Comparison of ENCODE assay signal across 8 cellular contexts in genomic region chr11:108734956-108735559, GRCh38.
DNase-seq lines count a peak whose midpoint lies in the region; ATAC-seq, FAIRE-seq and TF ChIP-seq lines count a peak whose summit lies in the region.

No MANE protein-coding gene starts in this region.

- CTCF ChIA-PET in HCT116 (lab: Charles Lee) (interaction anchor here (0.6 to 2.0 kb wide), 14 partner anchors 8 to 1204 kb away, joined by 3 to 12 read pairs (median 4); no protein-coding TSS in a partner anchor), HepG2 (lab: Yijun Ruan, JAX; ENCODE audit: low intra/inter-chr PET ratio, low total read pairs) (interaction anchor here (1.4 kb wide), 1 partner anchor 37 kb away, joined by 5 read pairs; no protein-coding TSS in a partner anchor)

- H3K9ac ChIP-seq in HCT116 (ENCODE audit: low read length) (no peak overlapping the region), HepG2 (ENCODE audit: insufficient read depth, low read depth, low read length) (no peak overlapping the region)

- H3K4me3 ChIP-seq in HCT116 (replicated peaks in 1 of 2; ENCODE audit: low read depth in 1 of 2, low read length in 2 of 2) (no peak overlapping the region), WI38 (ENCODE audit: low read depth, low read length) (no peak overlapping the region), HepG2 (replicated peaks in 1 of 3; ENCODE audit: insufficient read depth in 1 of 3, low read depth in 2 of 3, low read length in 3 of 3) (no peak overlapping the region)

- TF ChIP-seq RAD21 in HCT116 (IDR thresholded peaks at IDR 0.05; ENCODE audit: low read depth) (peak; percentile 21; the same call in 1 of the 2 replicates), HepG2 (CRISPR knock-in tag; IDR thresholded peaks at IDR 0.05) (no peak)

- no peak overlapping the region for H2AFZ ChIP-seq in HCT116 (ENCODE audit: low read depth, low read length, poor library complexity, severe bottlenecking)
- H2AFZ ChIP-seq in HepG2 (ENCODE audit: low read length) = no peak overlapping the region

- DNase-seq in CMK (ENCODE audit: low read depth) = peak; percentile 21
- DNase-seq in HCT116 (ENCODE audit: low read depth, low spot score) = peak; percentile 8
- peak; percentile 21 for DNase-seq in HepG2 (ENCODE audit: low spot score)
- DNase-seq in stimulated activated CD8-positive, alpha-beta memory T cell treated with anti-CD3 and anti-CD28 coated beads, Interleukin-4, amount 100 ng/mL, for 48 hours = no peak
- no peak for DNase-seq in NCI-H510A (lab: John Stamatoyannopoulos, UW)

- H4K20me1 ChIP-seq in HCT116 (ENCODE audit: insufficient read depth) = peaks cover 4% of the 10 kb centered on the region; the same call in 1 of the 2 replicates
- no peaks in the 10 kb centered on the region for H4K20me1 ChIP-seq in HepG2 (ENCODE audit: insufficient read depth, low read length)

- intact Hi-C loops in HCT116 (cut with micrococcal nuclease) = no loop called here
- intact Hi-C loops in HepG2 (cut with micrococcal nuclease; ENCODE audit: unreplicated experiment) = loop anchor here (1.0 kb wide), 1 partner anchor 37 kb away; no protein-coding TSS in a partner anchor

- H3K4me1 ChIP-seq in HCT116 (ENCODE audit: control insufficient read depth in 1 of 2, insufficient read depth in 2 of 2, low read length in 2 of 2) (peaks cover 7 to 15% of the 10 kb centered on the region in 2 experiments; a peak in 3 of 4 replicates), HepG2 (ENCODE audit: insufficient read depth, low read length) (peaks cover 5% of the 10 kb centered on the region; the same call in 1 of the 2 replicates)

- H3K27me3 ChIP-seq in HCT116 (ENCODE audit: insufficient read depth, low read length) (no peaks in the 10 kb centered on the region), HepG2 (ENCODE audit: control insufficient read depth in 1 of 2, insufficient read depth in 2 of 2, low read length in 2 of 2) (no peaks in the 10 kb centered on the region)

- ATAC-seq in HCT116 (no peak; the same call in 1 of the 2 replicates), HepG2 (no peak; the same call in 2 of the 3 replicates), GM18505 (IDR thresholded peaks at IDR 0.05; ENCODE audit: unreplicated experiment) (no peak), HG03135 (IDR thresholded peaks at IDR 0.05; ENCODE audit: unreplicated experiment) (no peak)

- TF ChIP-seq EP300 in HepG2 (IDR thresholded peaks at IDR 0.05; ENCODE audit: low read depth in 2 of 2, low read length in 2 of 2) (no peak), HepG2 (CRISPR knock-in tag; IDR thresholded peaks at IDR 0.05; ENCODE audit: borderline replicate concordance) (no peak)

- in situ Hi-C loops in HepG2 (cut with HindIII; ENCODE audit: extremely low pct_ligation_motif_present, low pct_unique_long_range_greater_than_20kb) = no loop called here

- TF ChIP-seq POLR2A in HCT116 (IDR thresholded peaks at IDR 0.05; ENCODE audit: borderline replicate concordance, extremely low read depth, insufficient read depth, insufficient read length) (no peak), HepG2 (IDR thresholded peaks at IDR 0.05; ENCODE audit: insufficient read depth in 1 of 2, low read depth in 2 of 2, low read length in 2 of 2) (no peak), GM18505 (IDR thresholded peaks at IDR 0.05; ENCODE audit: borderline replicate concordance, extremely low read depth, insufficient read depth, insufficient read length) (no peak)

- RAD21 ChIA-PET in HCT116 (lab: Charles Lee; ENCODE audit: low non-redundant PET in 1 of 2, low total read pairs in 2 of 2, uncharacterized antibody in 2 of 2, unreplicated experiment in 2 of 2) = no interaction called here

- peaks cover 93% of the 10 kb centered on the region for H3K79me2 ChIP-seq in HCT116 (ENCODE audit: insufficient read depth, low read length)
- H3K79me2 ChIP-seq in HepG2 (ENCODE audit: insufficient read depth, low read length) = peaks cover 5% of the 10 kb centered on the region

- H3K36me3 ChIP-seq in HCT116 (ENCODE audit: control insufficient read depth in 1 of 2, insufficient read depth in 2 of 2, low read length in 2 of 2) (0 out of 4 replicates have a peak, but pooled peaks cover 0 to 3% of the 10 kb centered on the region in 2 experiments), HepG2 (replicated peaks in 1 of 2; ENCODE audit: control insufficient read depth in 1 of 2, insufficient read depth in 2 of 2, low read length in 2 of 2) (peaks cover 0 to 4% of the 10 kb centered on the region in 2 experiments; a peak in 2 of 5 replicates)

- H3K4me2 ChIP-seq in HCT116 (ENCODE audit: low read length) (no peak overlapping the region), HepG2 (ENCODE audit: low read depth, low read length) (no peak overlapping the region)

- no peaks in the 10 kb centered on the region for H3K9me2 ChIP-seq in HCT116 (ENCODE audit: insufficient read depth)

- H3K9me3 ChIP-seq in HCT116 (ENCODE audit: control insufficient read depth in 1 of 2, insufficient read depth in 1 of 2, low read depth in 1 of 2, low read length in 2 of 2) = no peaks in the 10 kb centered on the region
- no peaks in the 10 kb centered on the region for H3K9me3 ChIP-seq in HepG2 (ENCODE audit: low read length)

- peak; percentile 77 for FAIRE-seq in HepG2 (lab: Jason Lieb, UNC)

- TF ChIP-seq CTCF in HCT116 (IDR thresholded peaks at IDR 0.05 in 2 of 3, conservative IDR thresholded peaks at IDR 0.05 in 1 of 3; ENCODE audit: borderline replicate concordance in 1 of 3, insufficient read depth in 1 of 3, low read depth in 2 of 3, low read length in 2 of 3) (peak in 2 of 3 experiments; percentile 53 to 72; a peak in 4 of 6 replicates), WI38 (IDR thresholded peaks at IDR 0.05; ENCODE audit: low read depth, low read length) (peak; percentile 25; the same call in 1 of the 2 replicates), HepG2 (CRISPR knock-in tag; IDR thresholded peaks at IDR 0.05) (peak; percentile 37)

- H3K27ac ChIP-seq in HCT116 (ENCODE audit: low read depth, low read length) (no peak overlapping the region), HepG2 (ENCODE audit: extremely low read length, insufficient read depth, low read length) (no peak overlapping the region)

- 70% methylated on average over 3 of the region's 3 CpGs for WGBS in HepG2 (ENCODE audit: low lambda C conversion rate)

- POLR2A ChIA-PET in HCT116 (lab: Charles Lee) = no interaction called here
- POLR2A ChIA-PET in HepG2 (lab: Yijun Ruan, JAX) = no interaction called here

- no TSS peak for BruUV-seq in HCT116 (replicated peaks; lab: Mats Ljungman, UMichigan)
- no TSS peak for BruUV-seq in HepG2 (replicated peaks; lab: Mats Ljungman, UMichigan)

TF ChIP-seq in HCT116, 20 proteins besides CTCF, POLR2A, EP300 and RAD21:
- TF ChIP-seq SP1 (IDR thresholded peaks at IDR 0.05; ENCODE audit: low read depth) = no peak
- no peak for TF ChIP-seq YY1 (IDR thresholded peaks at IDR 0.05; ENCODE audit: extremely low read depth, insufficient replicate concordance, low read depth, low read length)
- TF ChIP-seq CEBPB (IDR thresholded peaks at IDR 0.05; ENCODE audit: low read depth) = no peak
- TF ChIP-seq POLR2AphosphoS5 (IDR thresholded peaks at IDR 0.05; ENCODE audit: low read depth, low read length) = no peak
- no peak for TF ChIP-seq EGR1 (IDR thresholded peaks at IDR 0.05; ENCODE audit: low read depth)
- TF ChIP-seq EZH2phosphoT487 (IDR thresholded peaks at IDR 0.05; ENCODE audit: borderline replicate concordance) = no peak
- no peak for TF ChIP-seq JUND (IDR thresholded peaks at IDR 0.05)
- no peak for TF ChIP-seq ELF1 (IDR thresholded peaks at IDR 0.05; ENCODE audit: borderline replicate concordance, low read depth)
- no peak for TF ChIP-seq SRF (IDR thresholded peaks at IDR 0.05; ENCODE audit: low read depth)
- no peak for TF ChIP-seq CBX3 (IDR thresholded peaks at IDR 0.05; ENCODE audit: low read depth)
- no peak for TF ChIP-seq FOSL1 (IDR thresholded peaks at IDR 0.05; ENCODE audit: low read depth)

TF ChIP-seq in HepG2, 621 proteins besides CTCF, POLR2A, EP300 and RAD21:
- peak; percentile 60; the same call in 1 of the 2 replicates for TF ChIP-seq HOMEZ (CRISPR knock-in tag; IDR thresholded peaks at IDR 0.05; ENCODE audit: low read depth)
- TF ChIP-seq PBX2 (CRISPR knock-in tag; IDR thresholded peaks at IDR 0.05) = no peak
- TF ChIP-seq HNF4A (CRISPR knock-in tag; IDR thresholded peaks at IDR 0.05) = peak; percentile 38; the same call in 1 of the 2 replicates
- TF ChIP-seq STAG1 (CRISPR knock-in tag; IDR thresholded peaks at IDR 0.05) = 0 out of 2 replicates have a peak, but pooled peaks have one; percentile 5
- TF ChIP-seq ZNF251 (CRISPR knock-in tag; IDR thresholded peaks at IDR 0.05) = no peak
- TF ChIP-seq ZNF382 (CRISPR knock-in tag; IDR thresholded peaks at IDR 0.05; ENCODE audit: borderline replicate concordance) = no peak
- peak; percentile 15; the same call in 1 of the 2 replicates for TF ChIP-seq ZMYM4 (CRISPR knock-in tag; IDR thresholded peaks at IDR 0.05)
TF ChIP-seq in HepG2: peak in this region for 4.

Comparison
In these comparisons a context has a peak if more than half of its experiments do, and no peak if none do; other contexts are left out.
1. DNase-seq: peak in CMK (single experiment), HCT116 (single experiment) and HepG2 (single experiment); none in stimulated activated CD8-positive, alpha-beta memory T cell treated with anti-CD3 and anti-CD28 coated beads, Interleukin-4, amount 100 ng/mL, for 48 hours (single experiment) and NCI-H510A (single experiment).
2. Peak in every context shown above with its lines, with median percentiles within 50 percentile points of each other: CTCF ChIP-seq.